9 cellular contexts compared by ENCODE assay signal in genomic region chr11:65786008-65786785, GRCh38. TPM values are rescaled to one million over a fixed set of nuclear protein-coding genes. Genes with fewer than 3 reads are reported as not detected.
DNase-seq lines count a peak whose midpoint lies in the region; ATAC-seq and TF ChIP-seq lines count a peak whose summit lies in the region.
"Had no signal": no experiment of that assay in that cellular context is flagged by ENCODE, and none has a peak within 500 bp of the region (broad histone marks: within the 10 kb centered on the region; RNA-seq: fewer than 3 reads in every experiment).

No MANE protein-coding gene starts in this region.

- POLR2A ChIA-PET in CD4-positive, alpha-beta memory T cell (lab: Charles Lee; ENCODE audit: partially characterized antibody): no interaction called here

- peak overlapping the region; percentile 15 to 84 (median 62) for H3K4me3 Mint-ChIP-seq in CD4-positive, alpha-beta memory T cell
- H3K4me3 Mint-ChIP-seq in neural progenitor cell: no peak overlapping the region

- ATAC-seq in GM18907 (IDR thresholded peaks at IDR 0.05; ENCODE audit: unreplicated experiment): no peak

- H3K27me3 ChIP-seq in CD4-positive, alpha-beta memory T cell (ENCODE audit: insufficient read depth, low read length): peaks cover 20% of the 10 kb centered on the region
- H3K27me3 ChIP-seq in HUES6 (ENCODE audit: control insufficient read depth, insufficient read depth, low read length): peaks cover 75% of the 10 kb centered on the region
- peaks cover 24% of the 10 kb centered on the region for H3K27me3 ChIP-seq in effector memory CD4-positive, alpha-beta T cell (replicated peaks; ENCODE audit: control insufficient read depth, insufficient read depth, low read length, poor library complexity, severe bottlenecking)
- peaks cover 100% of the 10 kb centered on the region for H3K27me3 ChIP-seq in neural progenitor cell

- DNase-seq in CD4-positive, alpha-beta memory T cell: peak in 1 of 5 donors; percentile 22
- no peak for DNase-seq in effector memory CD4-positive, alpha-beta T cell
- DNase-seq in neural progenitor cell (ENCODE audit: low spot score) (peak; percentile 55), NCI-H1436 (lab: John Stamatoyannopoulos, UW) (no peak), lower leg skin (ENCODE audit: low spot score in 2 of 2) (no peak), islet precursor cell (no peak)
- DNase-seq: midbrain had no signal

- H3K9ac ChIP-seq in HUES6 (ENCODE audit: low read length): no peak overlapping the region
- no peak overlapping the region for H3K9ac ChIP-seq in neural progenitor cell

- no peak for TF ChIP-seq POLR2A in lower leg skin (IDR thresholded peaks at IDR 0.05)

- peak overlapping the region; percentile 60 for H3K4me2 ChIP-seq in neural progenitor cell

- peaks cover 35% of the 10 kb centered on the region for H3K4me1 ChIP-seq in CD4-positive, alpha-beta memory T cell (ENCODE audit: insufficient read depth, low read length)
- peaks cover 39% of the 10 kb centered on the region for H3K4me1 ChIP-seq in HUES6 (ENCODE audit: control insufficient read depth, insufficient read depth, low read length)
- H3K4me1 ChIP-seq in effector memory CD4-positive, alpha-beta T cell (ENCODE audit: control insufficient read depth, insufficient read depth, low read length, poor library complexity, severe bottlenecking): peaks cover 28% of the 10 kb centered on the region
- H3K4me1 ChIP-seq in neural progenitor cell: peaks cover 15% of the 10 kb centered on the region

- intact Hi-C loops in CD4-positive, alpha-beta memory T cell (cut with micrococcal nuclease): no loop called here
- intact Hi-C loops in lower leg skin (cut with DNase I; ENCODE audit: low total_unique reads): no loop called here

- no peaks in the 10 kb centered on the region for H3K79me2 ChIP-seq in neural progenitor cell (ENCODE audit: low read depth)

- H3K27ac ChIP-seq in CD4-positive, alpha-beta memory T cell (ENCODE audit: low read depth, low read length): no peak overlapping the region
- no peak overlapping the region for H3K27ac ChIP-seq in HUES6 (ENCODE audit: low read depth, low read length)
- H3K27ac ChIP-seq in effector memory CD4-positive, alpha-beta T cell (ENCODE audit: insufficient read depth, low read length, poor library complexity, severe bottlenecking): no peak overlapping the region
- no peak overlapping the region for H3K27ac ChIP-seq in neural progenitor cell

- 13 to 31% methylated on average over 26 to 68 of the region's 74 CpGs for WGBS in lower leg skin, 2 donors

- CTCF ChIA-PET in CD4-positive, alpha-beta memory T cell (lab: Charles Lee; ENCODE audit: partially characterized antibody): no interaction called here

- peaks cover 19% of the 10 kb centered on the region for H3F3A ChIP-seq in neural progenitor cell (ENCODE audit: low read depth)

- H3K4me1 Mint-ChIP-seq in CD4-positive, alpha-beta memory T cell: peaks cover 15 to 45% (median 31%) of the 10 kb centered on the region in 4 donors
- peaks cover 10% of the 10 kb centered on the region for H3K4me1 Mint-ChIP-seq in neural progenitor cell

- no peak overlapping the region for H3K4me3 ChIP-seq in CD4-positive, alpha-beta memory T cell (ENCODE audit: low read length in 2 of 2)
- H3K4me3 ChIP-seq in HUES6 (ENCODE audit: low read depth, low read length) (peak overlapping the region; percentile 47), neural progenitor cell (peak overlapping the region; percentile 20), lower leg skin (ENCODE audit: low read depth, poor library complexity, severe bottlenecking) (no peak overlapping the region)
- peak overlapping the region; percentile 25 for H3K4me3 ChIP-seq in effector memory CD4-positive, alpha-beta T cell (ENCODE audit: insufficient read depth, low read depth, low read length, poor library complexity, severe bottlenecking)

- no peaks in the 10 kb centered on the region for H3K36me3 ChIP-seq in CD4-positive, alpha-beta memory T cell (ENCODE audit: insufficient read depth, low read length)
- H3K36me3 ChIP-seq in HUES6 (ENCODE audit: control insufficient read depth, insufficient read depth, low read length) (no peaks in the 10 kb centered on the region), neural progenitor cell (no peaks in the 10 kb centered on the region)
- no peaks in the 10 kb centered on the region for H3K36me3 ChIP-seq in effector memory CD4-positive, alpha-beta T cell (ENCODE audit: control insufficient read depth, insufficient read depth, low read length)

- H4K20me1 ChIP-seq in neural progenitor cell (ENCODE audit: low read depth): peaks cover 10% of the 10 kb centered on the region

- H2AFZ ChIP-seq in neural progenitor cell (replicated peaks): no peak overlapping the region

- H3K9me3 Mint-ChIP-seq in CD4-positive, alpha-beta memory T cell: no peaks in the 10 kb centered on the region
- no peaks in the 10 kb centered on the region for H3K9me3 Mint-ChIP-seq in neural progenitor cell

- H3K36me3 Mint-ChIP-seq in CD4-positive, alpha-beta memory T cell: no peaks in the 10 kb centered on the region
- no peaks in the 10 kb centered on the region for H3K36me3 Mint-ChIP-seq in neural progenitor cell

- no peaks in the 10 kb centered on the region for H3K9me3 ChIP-seq in CD4-positive, alpha-beta memory T cell (ENCODE audit: control insufficient read depth in 1 of 2, low read length in 2 of 2)
- H3K9me3 ChIP-seq in HUES6 (ENCODE audit: control insufficient read depth, insufficient read depth, low read depth, low read length) (no peaks in the 10 kb centered on the region), neural progenitor cell (ENCODE audit: low read depth) (no peaks in the 10 kb centered on the region)
- H3K9me3 ChIP-seq in effector memory CD4-positive, alpha-beta T cell (ENCODE audit: control insufficient read depth, low read length): no peaks in the 10 kb centered on the region

- H3K27ac Mint-ChIP-seq in CD4-positive, alpha-beta memory T cell: peak overlapping the region in 2 of 7 donors; percentile 13 to 58
- no peak overlapping the region for H3K27ac Mint-ChIP-seq in neural progenitor cell

- peaks cover 16 to 18% of the 10 kb centered on the region in 2 donors for H3K27me3 Mint-ChIP-seq in CD4-positive, alpha-beta memory T cell
- H3K27me3 Mint-ChIP-seq in neural progenitor cell (ENCODE audit: insufficient read depth, low read depth): peaks cover 61% of the 10 kb centered on the region

- no peak for TF ChIP-seq CTCF in neural progenitor cell (IDR thresholded peaks at IDR 0.05)
- TF ChIP-seq CTCF in lower leg skin (IDR thresholded peaks at IDR 0.05): no peak

RNA-seq across cellular contexts. Expression of gene OVOL1, which starts 0.7 kb away (rescaled TPM):
- total RNA-seq in CD4-positive, alpha-beta memory T cell: not detected
- polyA plus RNA-seq in CD4-positive, alpha-beta memory T cell: not detected
- total RNA-seq in neural progenitor cell (ENCODE audit: low replicate concordance) (0.12 TPM in 1 of 2 replicates, not detected in the other), lower leg skin (100 to 1,000 TPM in 2 of 4 donors, 10 to 100 TPM in 2; 74.8 to 159 (median 105) TPM)

RNA-seq across cellular contexts. Expression of gene AP5B1, which starts 5.4 kb away (rescaled TPM):
- 10 to 100 TPM; 25.6 to 26.9 TPM for total RNA-seq in CD4-positive, alpha-beta memory T cell
- polyA plus RNA-seq in CD4-positive, alpha-beta memory T cell: 10 to 100 TPM in 1 of 2 donors, 1 to 10 TPM in 1; 5.2 to 13.7 TPM
- total RNA-seq in neural progenitor cell (ENCODE audit: low replicate concordance) (3.6 and 13.8 TPM in 2 replicates), lower leg skin (10 to 100 TPM; 32.2 to 44.3 (median 39.7) TPM)

RNA-seq across cellular contexts. Expression of gene SNX32, which starts 47.6 kb away (rescaled TPM):
- total RNA-seq in CD4-positive, alpha-beta memory T cell: under 1 TPM; 0.42 to 0.64 TPM
- polyA plus RNA-seq in CD4-positive, alpha-beta memory T cell: under 1 TPM; 0.68 to 0.93 TPM
- total RNA-seq in neural progenitor cell (ENCODE audit: low replicate concordance): 1.4 and 3.0 TPM in 2 replicates
- under 1 TPM; 0.21 to 0.99 (median 0.67) TPM for total RNA-seq in lower leg skin

Comparison
In these comparisons a context has a peak if more than half of its experiments do, and no peak if none do; other contexts are left out.
1. H3K4me3 ChIP-seq: peak in HUES6 (single experiment), effector memory CD4-positive, alpha-beta T cell (single experiment) and neural progenitor cell (single experiment); none in CD4-positive, alpha-beta memory T cell (0 of 2) and lower leg skin (single experiment).
2. RNA of gene OVOL1, which starts 0.7 kb away (total RNA-seq): 74.8 to 159 TPM in lower leg skin; not detected in CD4-positive, alpha-beta memory T cell and 0.12 TPM in neural progenitor cell; every median in the first group is over 10 times any median in the second.